ENCODE assay signal across 11 cellular contexts in the genomic region with DNA sequence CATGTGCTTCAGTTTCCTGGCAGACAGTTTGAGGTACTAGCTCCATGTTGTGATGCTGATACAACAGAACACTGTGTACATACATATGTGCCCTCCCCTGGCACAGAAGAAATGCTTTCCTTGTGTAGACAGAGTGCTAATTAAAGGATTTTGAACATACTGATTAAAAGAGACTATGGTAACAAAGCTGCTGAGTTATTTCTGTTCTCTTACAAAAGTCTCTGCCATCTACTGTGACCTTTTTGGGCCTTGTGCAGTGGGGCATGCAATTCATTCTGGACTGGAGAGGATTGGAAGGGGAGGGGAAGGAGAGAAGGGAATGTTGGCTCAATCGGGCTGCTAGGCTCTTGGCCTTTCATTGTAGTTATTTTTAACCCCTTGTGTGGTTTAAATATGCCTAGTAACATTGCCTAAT. TPM values are rescaled to one million over a fixed set of nuclear protein-coding genes. Genes with fewer than 3 reads are reported as not detected.
DNase-seq lines count a peak whose midpoint lies in the region; ATAC-seq, FAIRE-seq and TF ChIP-seq lines count a peak whose summit lies in the region.
"Had no signal": no experiment of that assay in that cellular context is flagged by ENCODE, and none has a peak within 500 bp of the region (broad histone marks: within the 10 kb centered on the region; RNA-seq: fewer than 3 reads in every experiment).

No MANE protein-coding gene starts in this region.

- peak overlapping the region; percentile 78 for H3K4me2 ChIP-seq in astrocyte (ENCODE audit: low read length)

- H3K4me1 ChIP-seq in HUES48 (ENCODE audit: control insufficient read depth, insufficient read depth, low read length) = peaks cover 69% of the 10 kb centered on the region
- peaks cover 17% of the 10 kb centered on the region for H3K4me1 ChIP-seq in astrocyte (ENCODE audit: insufficient read depth, low read length)
- peaks cover 2 to 31% of the 10 kb centered on the region in 2 donors for H3K4me1 ChIP-seq in kidney (ENCODE audit: control insufficient read depth in 1 of 2, insufficient read depth in 1 of 2, low read depth in 1 of 2, low read length in 2 of 2)

- H2AFZ ChIP-seq in astrocyte (ENCODE audit: low read depth, low read length) = no peak overlapping the region

- H3K36me3 ChIP-seq in HUES48 (ENCODE audit: control insufficient read depth, insufficient read depth, low read length) (peaks cover 16% of the 10 kb centered on the region), astrocyte (ENCODE audit: insufficient read depth, low read length) (peaks cover 39% of the 10 kb centered on the region), kidney (ENCODE audit: control insufficient read depth in 1 of 2, insufficient read depth in 2 of 2, low read length in 2 of 2) (no peaks in the 10 kb centered on the region)

- TF ChIP-seq CTCF in astrocyte (IDR thresholded peaks at IDR 0.05; ENCODE audit: insufficient read depth, low read depth, low read length) = no peak
- TF ChIP-seq CTCF in kidney (IDR thresholded peaks at IDR 0.05; ENCODE audit: borderline replicate concordance, extremely low read depth, insufficient read depth) = no peak

- H3K27ac ChIP-seq in HUES48 (ENCODE audit: low read depth, low read length) = peak overlapping the region; percentile 12
- no peak overlapping the region for H3K27ac ChIP-seq in astrocyte (ENCODE audit: low read depth, low read length)
- peak overlapping the region in 1 of 2 donors; percentile 58 for H3K27ac ChIP-seq in kidney (ENCODE audit: low read depth in 2 of 2, low read length in 2 of 2)

- H3K9ac ChIP-seq in HUES48 (ENCODE audit: low read depth, low read length) (no peak overlapping the region), astrocyte (ENCODE audit: low read length) (peak overlapping the region; percentile 24), kidney (ENCODE audit: low read length in 2 of 2) (peak overlapping the region in 1 of 2 donors; percentile 28)

- no peaks in the 10 kb centered on the region for H3K27me3 Mint-ChIP-seq in astrocyte (ENCODE audit: low read depth, unreplicated experiment)
- no peaks in the 10 kb centered on the region for H3K27me3 Mint-ChIP-seq in stimulated activated naive B cell treated with anti-CD40 and anti-IgM and Interleukin-4, amounts not matched to agents 10 μg/mL and 1 μg/mL and 100 μg/mL, for 72 hours
- no peaks in the 10 kb centered on the region for H3K27me3 Mint-ChIP-seq in activated CD4-positive, alpha-beta memory T cell treated with anti-CD3 and anti-CD28 coated beads for 36 hours

- H3K27ac Mint-ChIP-seq in astrocyte (ENCODE audit: unreplicated experiment) = peak overlapping the region; percentile 41
- H3K27ac Mint-ChIP-seq in stimulated activated naive B cell treated with anti-CD40 and anti-IgM and Interleukin-4, amounts not matched to agents 10 μg/mL and 1 μg/mL and 100 μg/mL, for 72 hours = no peak overlapping the region
- no peak overlapping the region for H3K27ac Mint-ChIP-seq in activated CD4-positive, alpha-beta memory T cell treated with anti-CD3 and anti-CD28 coated beads for 36 hours

- POLR2A ChIA-PET in activated CD4-positive, alpha-beta memory T cell treated with anti-CD3 and anti-CD28 coated beads for 36 hours (lab: Charles Lee) = no interaction called here

- no peak overlapping the region for H3K4me3 ChIP-seq in HUES48 (ENCODE audit: low read depth, low read length)
- H3K4me3 ChIP-seq in astrocyte (ENCODE audit: insufficient read depth, low read depth, low read length) = peak overlapping the region; percentile 40
- peak overlapping the region in 1 of 2 donors; percentile 40 for H3K4me3 ChIP-seq in kidney (ENCODE audit: low read length in 2 of 2)

- CTCF ChIA-PET in activated CD4-positive, alpha-beta memory T cell treated with anti-CD3 and anti-CD28 coated beads for 36 hours (lab: Charles Lee) = no interaction called here

- peak overlapping the region; percentile 42 for H3K4me3 Mint-ChIP-seq in astrocyte (ENCODE audit: unreplicated experiment)
- H3K4me3 Mint-ChIP-seq in stimulated activated naive B cell treated with anti-CD40 and anti-IgM and Interleukin-4, amounts not matched to agents 10 μg/mL and 1 μg/mL and 100 μg/mL, for 72 hours = no peak overlapping the region
- H3K4me3 Mint-ChIP-seq in activated CD4-positive, alpha-beta memory T cell treated with anti-CD3 and anti-CD28 coated beads for 36 hours = no peak overlapping the region

- FAIRE-seq in astrocyte (lab: Jason Lieb, UNC) (no peak), kidney (lab: Jason Lieb, UNC) (peak; percentile 70)
- FAIRE-seq: bronchial epithelial cell, GM12892 had no signal

- peaks cover 42% of the 10 kb centered on the region for H3K4me1 Mint-ChIP-seq in astrocyte (ENCODE audit: low read depth, unreplicated experiment)
- H3K4me1 Mint-ChIP-seq in stimulated activated naive B cell treated with anti-CD40 and anti-IgM and Interleukin-4, amounts not matched to agents 10 μg/mL and 1 μg/mL and 100 μg/mL, for 72 hours = peaks cover 15 to 17% of the 10 kb centered on the region in 2 donors
- H3K4me1 Mint-ChIP-seq in activated CD4-positive, alpha-beta memory T cell treated with anti-CD3 and anti-CD28 coated beads for 36 hours (ENCODE audit: low read depth) = peaks cover 21% of the 10 kb centered on the region

- peaks cover 7% of the 10 kb centered on the region for H3K36me3 Mint-ChIP-seq in astrocyte (ENCODE audit: low read depth, unreplicated experiment)
- peaks cover 2 to 8% of the 10 kb centered on the region in 2 donors for H3K36me3 Mint-ChIP-seq in stimulated activated naive B cell treated with anti-CD40 and anti-IgM and Interleukin-4, amounts not matched to agents 10 μg/mL and 1 μg/mL and 100 μg/mL, for 72 hours
- H3K36me3 Mint-ChIP-seq in activated CD4-positive, alpha-beta memory T cell treated with anti-CD3 and anti-CD28 coated beads for 36 hours = peaks cover 4% of the 10 kb centered on the region

- H3K9me3 ChIP-seq in HUES48 (ENCODE audit: control insufficient read depth, insufficient read depth, low read length) = no peaks in the 10 kb centered on the region
- no peaks in the 10 kb centered on the region for H3K9me3 ChIP-seq in astrocyte (ENCODE audit: insufficient read depth, low read depth, low read length)
- H3K9me3 ChIP-seq in kidney (ENCODE audit: control insufficient read depth in 1 of 2, low read length in 2 of 2) = no peaks in the 10 kb centered on the region

- DNase-seq in astrocyte (ENCODE audit: low read depth) = no peak
- DNase-seq in kidney = no peak
- DNase-seq in superior temporal gyrus (ENCODE audit: extremely low spot score) = peak; percentile 44
- no peak for DNase-seq in stimulated activated naive B cell treated with anti-CD40 and anti-IgM and Interleukin-4, amounts not matched to agents 10 μg/mL and 1 μg/mL and 100 μg/mL, for 72 hours
- no peak for DNase-seq in NCI-H1417 treated with DMSO at 0.1 percent for 48 hours (lab: John Stamatoyannopoulos, UW)
- DNase-seq in T-helper 1 cell = no peak
- no peak for DNase-seq in activated CD4-positive, alpha-beta memory T cell treated with anti-CD3 and anti-CD28 coated beads for 36 hours
- DNase-seq: NCI-H2081 had no signal

- peaks cover 100% of the 10 kb centered on the region for H3K79me2 ChIP-seq in astrocyte (ENCODE audit: insufficient read depth, low read length)

- no peak for ATAC-seq in stimulated activated naive B cell treated with anti-CD40 and anti-IgM and Interleukin-4, amounts not matched to agents 10 μg/mL and 1 μg/mL and 100 μg/mL, for 72 hours (replicated peaks)

- H4K20me1 ChIP-seq in astrocyte (ENCODE audit: insufficient read depth, low read length) = peaks cover 80% of the 10 kb centered on the region

- no peaks in the 10 kb centered on the region for H3K9me3 Mint-ChIP-seq in astrocyte (ENCODE audit: unreplicated experiment)
- no peaks in the 10 kb centered on the region for H3K9me3 Mint-ChIP-seq in stimulated activated naive B cell treated with anti-CD40 and anti-IgM and Interleukin-4, amounts not matched to agents 10 μg/mL and 1 μg/mL and 100 μg/mL, for 72 hours
- H3K9me3 Mint-ChIP-seq in activated CD4-positive, alpha-beta memory T cell treated with anti-CD3 and anti-CD28 coated beads for 36 hours = no peaks in the 10 kb centered on the region

- H3K27me3 ChIP-seq in HUES48 (ENCODE audit: control insufficient read depth, insufficient read depth, low read length) = no peaks in the 10 kb centered on the region
- no peaks in the 10 kb centered on the region for H3K27me3 ChIP-seq in astrocyte (ENCODE audit: insufficient read depth, low read length)

- intact Hi-C loops in kidney (cut with DNase I) = no loop called here
- intact Hi-C loops in activated CD4-positive, alpha-beta memory T cell treated with anti-CD3 and anti-CD28 coated beads for 36 hours (cut with micrococcal nuclease) = no loop called here

RNA-seq across cellular contexts. Expression of a gene that starts 6.0 kb away (rescaled TPM):
- total RNA-seq in astrocyte = 174 and 181 TPM in 2 replicates
- 167 TPM for total RNA-seq in kidney
- 24.3 TPM for polyA plus RNA-seq in kidney (ENCODE audit: insufficient read depth, low read depth, low replicate concordance)
- total RNA-seq in activated CD4-positive, alpha-beta memory T cell treated with anti-CD3 and anti-CD28 coated beads for 36 hours = 10 to 100 TPM; 23.8 to 26.3 TPM
